ENCODE assay signal across 9 cellular contexts in genomic region chr7:140059288-140060242, GRCh38. TPM values are rescaled to one million over a fixed set of nuclear protein-coding genes. Genes with fewer than 3 reads are reported as not detected.
DNase-seq lines count a peak whose midpoint lies in the region; ATAC-seq, FAIRE-seq and TF ChIP-seq lines count a peak whose summit lies in the region.
"Had no signal": no experiment of that assay in that cellular context is flagged by ENCODE, and none has a peak within 500 bp of the region (broad histone marks: within the 10 kb centered on the region; RNA-seq: fewer than 3 reads in every experiment).

No MANE protein-coding gene starts in this region.

- no peak for ATAC-seq in activated CD8-positive, alpha-beta memory T cell treated with anti-CD3 and anti-CD28 coated beads, Interleukin-2, amount 10 ng/mL, durations not matched to agents 7 days and 5 days
- no peak for ATAC-seq in HG02798 (IDR thresholded peaks at IDR 0.05; ENCODE audit: poor library complexity, unreplicated experiment)

- peaks cover 7% of the 10 kb centered on the region for H4K20me1 ChIP-seq in Loucy (ENCODE audit: insufficient read depth, low read length, poor library complexity, severe bottlenecking)

- H3K27me3 Mint-ChIP-seq in activated CD8-positive, alpha-beta memory T cell treated with anti-CD3 and anti-CD28 coated beads, Interleukin-2, amount 10 ng/mL, durations not matched to agents 7 days and 5 days, result no peaks in the 10 kb centered on the region

- peaks cover 6% of the 10 kb centered on the region; the same call in 1 of the 2 replicates for H3K36me3 ChIP-seq in Loucy (ENCODE audit: insufficient read depth, low read length)
- peaks cover 4 to 5% of the 10 kb centered on the region in 2 donors for H3K36me3 ChIP-seq in small intestine (ENCODE audit: control insufficient read depth in 2 of 2, insufficient read depth in 2 of 2, low read length in 2 of 2)
- H3K36me3 ChIP-seq: cardiac muscle cell had no signal

- H3K4me3 ChIP-seq in Loucy (ENCODE audit: low read length, poor library complexity, severe bottlenecking) (peak overlapping the region; percentile 97), small intestine (ENCODE audit: low read depth in 1 of 2, low read length in 2 of 2) (peak overlapping the region in 1 of 2 donors; percentile 17)
- H3K4me3 ChIP-seq: cardiac muscle cell had no signal

- H3K9me3 Mint-ChIP-seq in activated CD8-positive, alpha-beta memory T cell treated with anti-CD3 and anti-CD28 coated beads, Interleukin-2, amount 10 ng/mL, durations not matched to agents 7 days and 5 days (ENCODE audit: low read depth), result no peaks in the 10 kb centered on the region

- TF ChIP-seq CTCF in Loucy (conservative IDR thresholded peaks at IDR 0.05; ENCODE audit: low read length), result no peak

- peak overlapping the region; percentile 87 for H3K9ac ChIP-seq in Loucy (ENCODE audit: low read depth, low read length, poor library complexity, severe bottlenecking)

- no peaks in the 10 kb centered on the region for H3K9me2 ChIP-seq in Loucy (replicated peaks; ENCODE audit: low read depth, low read length)

- no peaks in the 10 kb centered on the region for H3F3A ChIP-seq in Loucy (ENCODE audit: low read depth)

- WGBS in small intestine, 3 donors, result 19 to 54% (median 37%) methylated on average over 11 of the region's 11 CpGs

- H3K4me1 ChIP-seq in Loucy (ENCODE audit: insufficient read depth, low read length, poor library complexity, severe bottlenecking), result peaks cover 61% of the 10 kb centered on the region
- H3K4me1 ChIP-seq in small intestine (ENCODE audit: control insufficient read depth in 2 of 2, insufficient read depth in 1 of 2, low read depth in 1 of 2, low read length in 1 of 2), result peaks cover 13 to 22% of the 10 kb centered on the region in 2 donors

- CTCF ChIA-PET in activated CD8-positive, alpha-beta memory T cell treated with anti-CD3 and anti-CD28 coated beads, Interleukin-2, amount 10 ng/mL, durations not matched to agents 7 days and 5 days (lab: Charles Lee), result interaction anchor here (0.6 to 1.8 kb wide), 5 partner anchors 10 to 244 kb away, joined by 3 to 5 read pairs (median 3); no protein-coding TSS in a partner anchor

- H3K79me2 ChIP-seq in Loucy (ENCODE audit: insufficient read depth, low read length), result peaks cover 56% of the 10 kb centered on the region

- peak overlapping the region; percentile 96 for H3K4me2 ChIP-seq in Loucy (ENCODE audit: low read depth, low read length, poor library complexity, severe bottlenecking)

- peak overlapping the region; percentile 87 for H3K4me3 Mint-ChIP-seq in activated CD8-positive, alpha-beta memory T cell treated with anti-CD3 and anti-CD28 coated beads, Interleukin-2, amount 10 ng/mL, durations not matched to agents 7 days and 5 days

- H3K27ac ChIP-seq in small intestine (ENCODE audit: low read depth in 1 of 2, low read length in 1 of 2), result peak overlapping the region; percentile 88 to 97
- H3K27ac ChIP-seq: cardiac muscle cell had no signal

- H3K9me3 ChIP-seq in Loucy (ENCODE audit: insufficient read depth, low read depth, low read length) (no peaks in the 10 kb centered on the region), small intestine (ENCODE audit: control insufficient read depth, low read depth) (no peaks in the 10 kb centered on the region)

- H3K4me1 Mint-ChIP-seq in activated CD8-positive, alpha-beta memory T cell treated with anti-CD3 and anti-CD28 coated beads, Interleukin-2, amount 10 ng/mL, durations not matched to agents 7 days and 5 days, result peaks cover 69% of the 10 kb centered on the region

- no peak overlapping the region for H2AFZ ChIP-seq in Loucy (ENCODE audit: low read length)

- H3K27me3 ChIP-seq in Loucy (ENCODE audit: insufficient read depth, low read length, poor library complexity, severe bottlenecking) (no peaks in the 10 kb centered on the region), small intestine (ENCODE audit: control insufficient read depth in 2 of 2, insufficient read depth in 2 of 2, low read length in 2 of 2) (no peaks in the 10 kb centered on the region)

- FAIRE-seq in small intestine (lab: Jason Lieb, UNC), result no peak

- peaks cover 64% of the 10 kb centered on the region for H3K36me3 Mint-ChIP-seq in activated CD8-positive, alpha-beta memory T cell treated with anti-CD3 and anti-CD28 coated beads, Interleukin-2, amount 10 ng/mL, durations not matched to agents 7 days and 5 days

- H3K27ac Mint-ChIP-seq in activated CD8-positive, alpha-beta memory T cell treated with anti-CD3 and anti-CD28 coated beads, Interleukin-2, amount 10 ng/mL, durations not matched to agents 7 days and 5 days, result peak overlapping the region; percentile 40

- peak; percentile 83 for DNase-seq in AG08395 (ENCODE audit: low spot score)
- DNase-seq in activated CD8-positive, alpha-beta memory T cell treated with anti-CD3 and anti-CD28 coated beads, Interleukin-2, amount 10 ng/mL, durations not matched to agents 7 days and 5 days, result no peak
- DNase-seq in fibroblast of the conjunctiva (ENCODE audit: low read depth), result peak; percentile 30
- DNase-seq in small intestine, result peak; percentile 99
- DNase-seq in NCI-H2171 treated with DMSO at 0.1 percent for 48 hours (lab: John Stamatoyannopoulos, UW), result no peak
- DNase-seq in NCI-H146 treated with DMSO at 0.1 percent for 48 hours (lab: John Stamatoyannopoulos, UW; ENCODE audit: unreplicated experiment), result no peak

RNA-seq across cellular contexts. Expression of gene PARP12, which starts 3.2 kb away (rescaled TPM):
- 100 to 1,000 TPM; 104 to 215 TPM for total RNA-seq in activated CD8-positive, alpha-beta memory T cell treated with anti-CD3 and anti-CD28 coated beads, Interleukin-2, amount 10 ng/mL, durations not matched to agents 7 days and 5 days
- 100 to 1,000 TPM in 1 of 3 donors, 10 to 100 TPM in 2; 30.9 to 150 (median 98.6) TPM for polyA plus RNA-seq in small intestine

Comparison
In these comparisons a context has a peak if more than half of its experiments do, and no peak if none do; other contexts are left out.
1. DNase-seq: peak in AG08395 (single experiment), fibroblast of the conjunctiva (single experiment) and small intestine (single experiment); none in activated CD8-positive, alpha-beta memory T cell treated with anti-CD3 and anti-CD28 coated beads, Interleukin-2, amount 10 ng/mL, durations not matched to agents 7 days and 5 days (single experiment), NCI-H2171 treated with DMSO at 0.1 percent for 48 hours (single experiment) and NCI-H146 treated with DMSO at 0.1 percent for 48 hours (single experiment).